Comparison of ENCODE assay signal across 21 cellular contexts in the genomic region with DNA sequence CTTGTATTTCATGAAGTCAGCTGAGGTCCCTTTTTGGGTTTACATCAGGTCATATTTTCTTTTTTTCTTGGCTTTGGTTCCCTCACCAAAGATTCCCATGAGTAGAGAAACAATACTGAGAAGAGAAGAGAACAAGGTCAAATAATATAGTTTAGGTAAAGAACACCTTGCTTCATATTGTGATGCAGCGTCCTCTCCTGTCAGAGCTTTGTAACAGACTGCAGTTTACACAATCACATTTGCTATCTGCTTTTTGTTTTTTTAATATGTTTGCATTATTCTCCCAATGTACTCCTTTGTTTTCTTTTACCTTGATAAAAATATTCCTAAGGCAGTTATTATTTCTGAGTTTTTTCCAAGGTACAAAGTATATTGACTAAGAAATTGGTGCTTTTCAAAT.
A peak's percentile ranks its signal among the peaks of the same experiment; 100 is the strongest.
DNase-seq lines count a peak whose midpoint lies in the region; ATAC-seq, FAIRE-seq and TF ChIP-seq lines count a peak whose summit lies in the region.
"Had no signal": no experiment of that assay in that cellular context is flagged by ENCODE, and none has a peak within 500 bp of the region (broad histone marks: within the 10 kb centered on the region; RNA-seq: fewer than 3 reads in every experiment).

No MANE protein-coding gene starts in this region.

- H3K36me3 Mint-ChIP-seq in GM23338 (ENCODE audit: low read depth): no peaks in the 10 kb centered on the region; the same call in 2 of the 3 replicates
- no peaks in the 10 kb centered on the region for H3K36me3 Mint-ChIP-seq in CD4-positive, alpha-beta T cell (ENCODE audit: low read depth)
- H3K36me3 Mint-ChIP-seq: CD14-positive monocyte; CD8-positive, alpha-beta T cell had no signal

- H3K4me3 ChIP-seq in GM23338: no peak overlapping the region
- no peak overlapping the region for H3K4me3 ChIP-seq in LNCaP clone FGC (ENCODE audit: low read depth, low read length)
- no peak overlapping the region for H3K4me3 ChIP-seq in H1 (ENCODE audit: extremely low read depth in 1 of 4, insufficient read depth in 2 of 4, low read depth in 3 of 4, low read length in 4 of 4)
- H3K4me3 ChIP-seq: A549, GM12878, HAP-1 had no signal

- POLR2A ChIA-PET in H1 (lab: Charles Lee; ENCODE audit: partially characterized antibody): no interaction called here
- POLR2A ChIA-PET in CD4-positive, alpha-beta T cell (lab: Charles Lee): no interaction called here

- no peak overlapping the region for H2BK12ac ChIP-seq in H1 (ENCODE audit: low read depth, low read length)

- no peak overlapping the region for H3K14ac ChIP-seq in H1 (ENCODE audit: insufficient read length)

- WGBS in H1 (ENCODE audit: extremely low coverage in 1 of 2, insufficient coverage in 1 of 2, insufficient read length in 1 of 2, insufficient replicate concordance in 2 of 2, low coverage in 1 of 2, low lambda C conversion rate in 2 of 2, missing lambda C conversion rate in 1 of 2), 2 experiments: 72% methylated on average over 1 of the region's 1 CpG; no CpG with 5 or more reads in 1 of the 2 experiments

- no peaks in the 10 kb centered on the region for H4K20me1 ChIP-seq in GM23338 (replicated peaks; ENCODE audit: insufficient read depth)
- no peaks in the 10 kb centered on the region for H4K20me1 ChIP-seq in H1 (replicated peaks in 1 of 2; ENCODE audit: control insufficient read depth in 1 of 2, insufficient read depth in 2 of 2, low read length in 2 of 2)

- TF ChIP-seq POLR2A in H1 (IDR thresholded peaks at IDR 0.05; ENCODE audit: control extremely low read depth in 1 of 2, low read depth in 2 of 2, low read length in 2 of 2): no peak

- H2BK120ac ChIP-seq in H1 (replicated peaks; ENCODE audit: low read depth, low read length): no peak overlapping the region

- H3K27ac Mint-ChIP-seq in GM23338: no peak overlapping the region
- H3K27ac Mint-ChIP-seq in CD4-positive, alpha-beta T cell: no peak overlapping the region
- H3K27ac Mint-ChIP-seq: CD14-positive monocyte; CD8-positive, alpha-beta T cell had no signal

- H4K91ac ChIP-seq in H1 (replicated peaks; ENCODE audit: insufficient read length, low read length): no peak overlapping the region

- ATAC-seq in GM23338 (no peak), HG02970 (IDR thresholded peaks at IDR 0.05; ENCODE audit: low FRiP score, unreplicated experiment) (no peak), GM18511 (IDR thresholded peaks at IDR 0.05; ENCODE audit: unreplicated experiment) (no peak)
- no peak for ATAC-seq in CD4-positive, alpha-beta T cell (ENCODE audit: poor library complexity)
- ATAC-seq: A549; CD8-positive, alpha-beta T cell; GM12878 had no signal

- TF ChIP-seq RAD21 in H1 (IDR thresholded peaks at IDR 0.05 in 1 of 2, conservative IDR thresholded peaks at IDR 0.05 in 1 of 2; ENCODE audit: low read depth in 2 of 2, low read length in 2 of 2): peak; percentile 60 to 61

- H2AK5ac ChIP-seq in H1 (ENCODE audit: low read depth, low read length): no peak overlapping the region

- H2BK5ac ChIP-seq in H1 (ENCODE audit: low read depth, low read length): no peak overlapping the region

- no peaks in the 10 kb centered on the region for H3K27me3 ChIP-seq in GM23338 (ENCODE audit: insufficient read depth)
- no peaks in the 10 kb centered on the region for H3K27me3 ChIP-seq in H1 (replicated peaks in 1 of 4; ENCODE audit: control insufficient read depth in 3 of 4, extremely low read depth in 1 of 4, insufficient read depth in 3 of 4, low read length in 3 of 4)
- H3K27me3 ChIP-seq in CD4-positive, alpha-beta T cell (ENCODE audit: control insufficient read depth, insufficient read depth, low read length): no peaks in the 10 kb centered on the region

- H3K79me2 ChIP-seq in GM23338 (replicated peaks; ENCODE audit: insufficient read depth) (no peaks in the 10 kb centered on the region), H1 (ENCODE audit: control insufficient read depth in 1 of 2, insufficient read depth in 2 of 2, low read length in 2 of 2) (no peaks in the 10 kb centered on the region)

- no peak overlapping the region for H3K23ac ChIP-seq in H1 (ENCODE audit: insufficient read length)

- H3K4me1 Mint-ChIP-seq in GM23338: peaks cover 9% of the 10 kb centered on the region
- H3K4me1 Mint-ChIP-seq in CD4-positive, alpha-beta T cell (ENCODE audit: low read depth): no peaks in the 10 kb centered on the region
- H3K4me1 Mint-ChIP-seq: CD14-positive monocyte had no signal

- H2BK15ac ChIP-seq in H1 (ENCODE audit: low read length): no peak overlapping the region

- no peak overlapping the region for H3K56ac ChIP-seq in H1 (replicated peaks; ENCODE audit: insufficient read length, low read depth, low read length)

- H3K23me2 ChIP-seq in H1 (ENCODE audit: low read depth, low read length): no peaks in the 10 kb centered on the region; the same call in 1 of the 2 replicates

- H3K9me2 ChIP-seq in GM23338 (ENCODE audit: insufficient read depth): no peaks in the 10 kb centered on the region

- peaks cover 7% of the 10 kb centered on the region for H3K9me3 Mint-ChIP-seq in GM23338
- H3K9me3 Mint-ChIP-seq in CD4-positive, alpha-beta T cell: no peaks in the 10 kb centered on the region
- H3K9me3 Mint-ChIP-seq: CD8-positive, alpha-beta T cell had no signal

- H3K9ac ChIP-seq in H1 (replicated peaks in 1 of 4; ENCODE audit: extremely low read depth in 1 of 4, low read depth in 3 of 4, low read length in 3 of 4): no peak overlapping the region
- H3K9ac ChIP-seq: KMS-11 had no signal

- H2AFZ ChIP-seq in GM23338: no peak overlapping the region
- H2AFZ ChIP-seq in H1 (ENCODE audit: low read length): no peak overlapping the region

- H3K9me3 ChIP-seq in H1 (ENCODE audit: insufficient read depth in 2 of 2, low read depth in 1 of 2, low read length in 1 of 2): peaks cover 0 to 2% of the 10 kb centered on the region in 2 experiments; a peak in 2 of 4 replicates
- no peaks in the 10 kb centered on the region for H3K9me3 ChIP-seq in CD4-positive, alpha-beta T cell (ENCODE audit: control insufficient read depth, low read length)
- H3K9me3 ChIP-seq: A549, HAP-1 had no signal

- H4K8ac ChIP-seq in H1 (ENCODE audit: extremely low read depth, insufficient read depth, low read length): no peak overlapping the region

- no peak overlapping the region for H3K27ac ChIP-seq in GM23338 (ENCODE audit: low read depth)
- no peak overlapping the region for H3K27ac ChIP-seq in H1 (ENCODE audit: low read depth, low read length)
- H3K27ac ChIP-seq in CD4-positive, alpha-beta T cell (ENCODE audit: low read depth, low read length): no peak overlapping the region
- H3K27ac ChIP-seq: A549, HL-60, KMS-11 had no signal

- H3K4me2 ChIP-seq in GM23338 (no peak overlapping the region), H1 (ENCODE audit: insufficient read depth in 1 of 2, low read depth in 2 of 2, low read length in 2 of 2) (no peak overlapping the region)
- H3K4me2 ChIP-seq: A549, KMS-11 had no signal

- H3K4me3 Mint-ChIP-seq in GM23338: no peak overlapping the region
- no peak overlapping the region for H3K4me3 Mint-ChIP-seq in CD4-positive, alpha-beta T cell
- H3K4me3 Mint-ChIP-seq: CD14-positive monocyte; CD8-positive, alpha-beta T cell had no signal

- H3K18ac ChIP-seq in H1 (ENCODE audit: extremely low read depth, low read length): no peak overlapping the region

- no peaks in the 10 kb centered on the region for H3K79me1 ChIP-seq in H1 (ENCODE audit: low read depth, low read length)

- intact Hi-C loops in CD4-positive, alpha-beta T cell (cut with DNase I, micrococcal nuclease): no loop called here

- no peak overlapping the region for H4K5ac ChIP-seq in H1 (ENCODE audit: insufficient read length, low read depth, low read length)

- no peaks in the 10 kb centered on the region for H3K36me3 ChIP-seq in GM23338 (ENCODE audit: insufficient read depth)
- no peaks in the 10 kb centered on the region for H3K36me3 ChIP-seq in H1 (ENCODE audit: control insufficient read depth in 2 of 4, insufficient read depth in 4 of 4, low read length in 3 of 4)
- H3K36me3 ChIP-seq: HAP-1 had no signal

- CTCF ChIA-PET in H1 (lab: Charles Lee; ENCODE audit: partially characterized antibody): interaction anchor here (1.0 to 1.4 kb wide), 3 partner anchors 68 to 211 kb away, joined by 3 to 5 read pairs (median 3); no protein-coding TSS in a partner anchor
- CTCF ChIA-PET in CD4-positive, alpha-beta T cell (lab: Charles Lee): no interaction called here

- TF ChIP-seq CTCF in GM23338 (conservative IDR thresholded peaks at IDR 0.05; ENCODE audit: low read depth in 2 of 2) (peak; percentile 43 to 62), LNCaP clone FGC (IDR thresholded peaks at IDR 0.05; ENCODE audit: control insufficient read depth, extremely low read depth, insufficient read depth) (peak; percentile 58), H1 (IDR thresholded peaks at IDR 0.05; ENCODE audit: control extremely low read depth in 1 of 3, insufficient read depth in 1 of 3, low read depth in 1 of 3, low read length in 3 of 3) (peak in 2 of 3 experiments; percentile 22 to 38; a peak in 2 of 4 replicates)
- TF ChIP-seq CTCF in CD4-positive, alpha-beta T cell (IDR thresholded peaks at IDR 0.05): no peak

- no peak overlapping the region for H3K4ac ChIP-seq in H1 (replicated peaks; ENCODE audit: insufficient read length, low read depth, low read length)

- FAIRE-seq in H1 (lab: Jason Lieb, UNC) (no peak), urothelium cell line (lab: Jason Lieb, UNC) (no peak)
- FAIRE-seq: A549, GM12878, GM18507 had no signal

- no peaks in the 10 kb centered on the region for H3F3A ChIP-seq in GM23338 (replicated peaks; ENCODE audit: low read depth)

- H3K4me1 ChIP-seq in GM23338 (ENCODE audit: insufficient read depth) (peaks cover 10% of the 10 kb centered on the region), H1 (replicated peaks in 1 of 4; ENCODE audit: control insufficient read depth in 3 of 4, insufficient read depth in 4 of 4, low read length in 3 of 4) (no peaks in the 10 kb centered on the region; a peak in 1 of 7 replicates)
- H3K4me1 ChIP-seq: A549, HAP-1 had no signal

- DNase-seq in GM23338 (ENCODE audit: low spot score) (no peak), LNCaP clone FGC (ENCODE audit: low read depth) (peak; percentile 69), H1 (ENCODE audit: low read depth in 1 of 2, low spot score in 2 of 2) (no peak), urothelium cell line (ENCODE audit: low spot score) (no peak)
- no peak for DNase-seq in CD4-positive, alpha-beta T cell
- DNase-seq: AML-193; Calu3; CD8-positive, alpha-beta T cell; DMS 273 treated with DMSO at 0.1 percent for 48 hours; DMS53; DND-41; EL had no signal

- no peak overlapping the region for H2BK20ac ChIP-seq in H1 (ENCODE audit: low read length)

- TF ChIP-seq EP300 in H1 (IDR thresholded peaks at IDR 0.05; ENCODE audit: borderline replicate concordance in 1 of 2, low read depth in 2 of 2, low read length in 2 of 2): no peak

- no peaks in the 10 kb centered on the region for H3K27me3 Mint-ChIP-seq in GM23338 (ENCODE audit: insufficient read depth, low read depth, poor library complexity)
- no peaks in the 10 kb centered on the region for H3K27me3 Mint-ChIP-seq in CD4-positive, alpha-beta T cell

TF ChIP-seq in GM23338, 12 proteins besides CTCF, POLR2A, EP300 and RAD21 (continues in another document):
- TF ChIP-seq NANOG (IDR thresholded peaks at IDR 0.05; ENCODE audit: borderline replicate concordance): no peak
- TF ChIP-seq JUNB (IDR thresholded peaks at IDR 0.05; ENCODE audit: unreplicated experiment): no peak

TF ChIP-seq in H1, 55 proteins besides CTCF, POLR2A, EP300 and RAD21 (continues in another document):
- TF ChIP-seq SIN3A (conservative IDR thresholded peaks at IDR 0.05 in 1 of 2, IDR thresholded peaks at IDR 0.05 in 1 of 2; ENCODE audit: low read depth in 1 of 2, low read length in 2 of 2): no peak
